ENCODE assay signal across 8 cellular contexts in the genomic region with DNA sequence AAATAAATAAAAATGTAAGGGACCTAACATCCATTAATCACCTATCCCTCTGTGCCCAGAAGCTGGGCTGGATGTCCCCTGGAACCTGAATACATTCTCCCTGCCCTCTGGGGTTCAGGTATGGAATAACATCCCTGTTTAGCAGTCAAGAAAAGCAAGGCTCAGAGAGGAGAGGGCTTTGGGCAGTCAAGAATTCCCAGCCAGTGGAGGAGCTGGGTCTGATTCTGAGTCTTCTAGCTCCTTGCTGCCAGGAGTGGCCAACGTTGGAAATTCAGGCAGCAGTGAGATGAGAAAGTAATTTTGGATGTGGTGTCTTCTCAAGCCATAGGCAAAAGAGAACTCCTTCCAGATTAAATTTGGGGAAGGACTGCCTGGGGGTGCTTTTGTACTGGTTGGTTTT. TPM values are rescaled to one million over a fixed set of nuclear protein-coding genes. Genes with fewer than 3 reads are reported as not detected.
DNase-seq lines count a peak whose midpoint lies in the region; ATAC-seq and TF ChIP-seq lines count a peak whose summit lies in the region.

No MANE protein-coding gene starts in this region.

- intact Hi-C loops in vagina (cut with DNase I): no loop called here

- no peaks in the 10 kb centered on the region for H3K9me3 ChIP-seq in vagina

- H3K4me3 ChIP-seq in vagina: no peak overlapping the region

- H3K27ac ChIP-seq in RWPE1 (no peak overlapping the region), vagina (no peak overlapping the region)

- H3K4me1 ChIP-seq in vagina: peaks cover 15% of the 10 kb centered on the region

- peaks cover 58% of the 10 kb centered on the region for H3K27me3 Mint-ChIP-seq in activated CD8-positive, alpha-beta memory T cell treated with anti-CD3 and anti-CD28 coated beads, Interleukin-2, amount 10 ng/mL, durations not matched to agents 7 days and 5 days

- H3K4me1 Mint-ChIP-seq in activated CD8-positive, alpha-beta memory T cell treated with anti-CD3 and anti-CD28 coated beads, Interleukin-2, amount 10 ng/mL, durations not matched to agents 7 days and 5 days: peaks cover 30% of the 10 kb centered on the region

- no peak for ATAC-seq in activated CD8-positive, alpha-beta memory T cell treated with anti-CD3 and anti-CD28 coated beads, Interleukin-2, amount 10 ng/mL, durations not matched to agents 7 days and 5 days
- ATAC-seq in GM18511 (IDR thresholded peaks at IDR 0.05; ENCODE audit: unreplicated experiment): no peak

- H3K9me3 Mint-ChIP-seq in activated CD8-positive, alpha-beta memory T cell treated with anti-CD3 and anti-CD28 coated beads, Interleukin-2, amount 10 ng/mL, durations not matched to agents 7 days and 5 days (ENCODE audit: low read depth): no peaks in the 10 kb centered on the region

- POLR2A ChIA-PET in RWPE1 (lab: Yijun Ruan, JAX; ENCODE audit: low non-redundant PET): interaction anchor here (1.0 kb wide), 1 partner anchor 35 kb away, joined by 3 read pairs; no protein-coding TSS in a partner anchor

- TF ChIP-seq CTCF in GM12872 (IDR thresholded peaks at IDR 0.05; ENCODE audit: insufficient read depth, low read depth, low read length): 0 out of 3 replicates have a peak, but pooled peaks have one; percentile 24
- TF ChIP-seq CTCF in RWPE1 (conservative IDR thresholded peaks at IDR 0.05; ENCODE audit: low read depth): 0 out of 2 replicates have a peak, but pooled peaks have one; percentile 31
- TF ChIP-seq CTCF in vagina (IDR thresholded peaks at IDR 0.05): no peak

- H3K27ac Mint-ChIP-seq in activated CD8-positive, alpha-beta memory T cell treated with anti-CD3 and anti-CD28 coated beads, Interleukin-2, amount 10 ng/mL, durations not matched to agents 7 days and 5 days: no peak overlapping the region

- DNase-seq in A172 (ENCODE audit: low spot score) (peak; percentile 64), RWPE1 (ENCODE audit: low spot score) (peak; percentile 65), fibroblast of the conjunctiva (ENCODE audit: low read depth) (peak; percentile 22), amniotic stem cell (lab: John Stamatoyannopoulos, UW) (no peak), vagina (ENCODE audit: extremely low spot score in 2 of 2) (no peak)
- no peak for DNase-seq in activated CD8-positive, alpha-beta memory T cell treated with anti-CD3 and anti-CD28 coated beads, Interleukin-2, amount 10 ng/mL, durations not matched to agents 7 days and 5 days

- H3K36me3 Mint-ChIP-seq in activated CD8-positive, alpha-beta memory T cell treated with anti-CD3 and anti-CD28 coated beads, Interleukin-2, amount 10 ng/mL, durations not matched to agents 7 days and 5 days: no peaks in the 10 kb centered on the region

- CTCF ChIA-PET in RWPE1 (lab: Yijun Ruan, JAX): interaction anchor here (0.5 to 3.4 kb wide), 4 partner anchors 21 to 726 kb away, joined by 4 to 14 read pairs (median 4); no protein-coding TSS in a partner anchor
- CTCF ChIA-PET in activated CD8-positive, alpha-beta memory T cell treated with anti-CD3 and anti-CD28 coated beads, Interleukin-2, amount 10 ng/mL, durations not matched to agents 7 days and 5 days (lab: Charles Lee): interaction anchor here (0.6 to 2.5 kb wide), 16 partner anchors 8 to 275 kb away, joined by 3 to 8 read pairs (median 4); a partner anchor contains a TSS

- H3K36me3 ChIP-seq in vagina: no peaks in the 10 kb centered on the region

- peaks cover 4% of the 10 kb centered on the region for H3K27me3 ChIP-seq in vagina

- H3K4me3 Mint-ChIP-seq in activated CD8-positive, alpha-beta memory T cell treated with anti-CD3 and anti-CD28 coated beads, Interleukin-2, amount 10 ng/mL, durations not matched to agents 7 days and 5 days: no peak overlapping the region

- TF ChIP-seq POLR2A in vagina (IDR thresholded peaks at IDR 0.05): no peak

RNA-seq across cellular contexts. Expression of a gene that starts 42.6 kb away (rescaled TPM):
- total RNA-seq in A172 (2014; rRNA removed; shearing (Covaris generic)): 33.8 and 34.2 TPM in 2 replicates
- 10 to 100 TPM; 69.2 to 88.6 TPM for total RNA-seq in activated CD8-positive, alpha-beta memory T cell treated with anti-CD3 and anti-CD28 coated beads, Interleukin-2, amount 10 ng/mL, durations not matched to agents 7 days and 5 days
- 27.5 TPM for total RNA-seq in vagina

Comparison
In these comparisons a context has a peak if more than half of its experiments do, and no peak if none do; other contexts are left out.
1. DNase-seq: peak in A172 (single experiment), RWPE1 (single experiment) and fibroblast of the conjunctiva (single experiment); none in activated CD8-positive, alpha-beta memory T cell treated with anti-CD3 and anti-CD28 coated beads, Interleukin-2, amount 10 ng/mL, durations not matched to agents 7 days and 5 days (single experiment), amniotic stem cell (single experiment) and vagina (0 of 2).
2. CTCF ChIP-seq: peak in GM12872 (single experiment) and RWPE1 (single experiment); none in vagina (0 of 3).